1 cellular context compared by ENCODE assay signal in genomic region chr1:6467744-6468688, GRCh38.
TF ChIP-seq lines count a peak whose summit lies in the region.

No MANE protein-coding gene starts in this region.

TF ChIP-seq in HEK293, 187 proteins besides CTCF, POLR2A, EP300 and RAD21:
- TF ChIP-seq ZNF518A (tag by site-specific recombination; conservative IDR thresholded peaks at IDR 0.05; ENCODE audit: low read depth) (no peak), GLIS2 (tag by site-specific recombination; IDR thresholded peaks at IDR 0.05) (0 out of 2 replicates have a peak, but pooled peaks have one; percentile 5)
